19 cellular contexts compared by ENCODE assay signal in the genomic region with DNA sequence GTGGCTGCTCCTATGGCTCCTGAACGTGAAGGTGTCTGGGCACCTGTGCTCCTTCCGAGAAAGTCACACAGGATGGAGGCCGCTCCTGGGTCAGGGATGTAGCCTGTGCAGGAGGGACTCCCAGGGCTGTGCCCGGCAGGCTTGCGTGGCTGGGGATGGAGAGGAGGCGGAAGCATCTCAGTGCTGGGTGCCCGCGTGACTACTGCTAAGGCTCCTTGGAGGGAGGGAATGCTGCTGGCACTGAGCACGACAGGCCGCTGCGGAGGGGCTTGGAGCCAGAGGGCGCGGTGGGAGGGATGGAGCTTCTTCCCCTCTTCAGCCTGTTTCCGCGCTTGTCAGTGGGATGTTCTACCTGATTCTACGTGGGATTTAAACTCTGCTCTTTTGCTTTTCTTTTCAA. TPM values are rescaled to one million over a fixed set of nuclear protein-coding genes. Genes with fewer than 3 reads are reported as not detected.
DNase-seq lines count a peak whose midpoint lies in the region; ATAC-seq, FAIRE-seq and TF ChIP-seq lines count a peak whose summit lies in the region.
"Had no signal": no experiment of that assay in that cellular context is flagged by ENCODE, and none has a peak within 500 bp of the region (broad histone marks: within the 10 kb centered on the region; RNA-seq: fewer than 3 reads in every experiment).

No MANE protein-coding gene starts in this region.

- DNase-seq in activated effector memory CD4-positive, alpha-beta T cell treated with anti-CD3 and anti-CD28 coated beads, Interleukin-2, amount 50 U/mL, for 16 hours: peak; percentile 24
- DNase-seq in activated effector memory CD4-positive, alpha-beta T cell treated with Interleukin-2 at 50 U/mL for 16 hours: no peak
- peak; percentile 20 for DNase-seq in activated CD8-positive, alpha-beta memory T cell treated with anti-CD3 and anti-CD28 coated beads, Interleukin-2, amount 50 U/mL, for 48 hours
- DNase-seq in neuronal stem cell (ENCODE audit: low spot score) (no peak), urothelium cell line (ENCODE audit: low spot score) (peak; percentile 1), GM23338 (ENCODE audit: low spot score) (no peak), tibial artery (no peak)
- DNase-seq: EL, NCI-H1694 treated with DMSO at 0.1 percent for 48 hours, NCI-H2081 treated with DMSO at 0.1 percent for 48 hours, NCI-H2171 treated with DMSO at 0.1 percent for 48 hours, NCI-H524 treated with DMSO at 0.1 percent for 48 hours, NCI-H82, Peyer's patch had no signal

- H3K9me3 ChIP-seq in neuronal stem cell (replicated peaks in 1 of 2; ENCODE audit: control insufficient read depth in 2 of 2, insufficient read depth in 1 of 2, low read depth in 1 of 2, low read length in 2 of 2) (peaks cover 5 to 10% of the 10 kb centered on the region in 2 donors), tibial artery (peaks cover 0 to 19% (median 12%) of the 10 kb centered on the region in 3 donors)
- H3K9me3 ChIP-seq: Peyer's patch, SJSA1 had no signal

- H3K4me2 ChIP-seq in neuronal stem cell (ENCODE audit: insufficient read depth, low read length, poor library complexity, severe bottlenecking): no peak overlapping the region
- H3K4me2 ChIP-seq in GM23338: no peak overlapping the region

- no peak for ATAC-seq in GM23338

- H3K4me1 ChIP-seq in neuronal stem cell (ENCODE audit: control insufficient read depth in 2 of 2, insufficient read depth in 1 of 2, low read depth in 1 of 2, low read length in 2 of 2) (no peaks in the 10 kb centered on the region), GM23338 (ENCODE audit: insufficient read depth) (no peaks in the 10 kb centered on the region), tibial artery (no peaks in the 10 kb centered on the region)
- H3K4me1 ChIP-seq: Peyer's patch, SJSA1 had no signal

- no peak overlapping the region for H2AFZ ChIP-seq in neuronal stem cell (ENCODE audit: low read length)
- no peak overlapping the region for H2AFZ ChIP-seq in GM23338

- H3K79me1 ChIP-seq in neuronal stem cell (ENCODE audit: low read depth, low read length): peaks cover 3% of the 10 kb centered on the region

- H3K79me2 ChIP-seq in GM23338 (replicated peaks; ENCODE audit: insufficient read depth): peaks cover 11% of the 10 kb centered on the region

- H3K27ac ChIP-seq in neuronal stem cell (replicated peaks; ENCODE audit: low read length) (no peak overlapping the region), GM23338 (ENCODE audit: low read depth) (no peak overlapping the region), tibial artery (no peak overlapping the region)
- H3K27ac ChIP-seq: C4-2B, Peyer's patch, SJSA1 had no signal

- no peak overlapping the region for H3K4ac ChIP-seq in neuronal stem cell (ENCODE audit: low read length)

- no peak overlapping the region for H4K91ac ChIP-seq in neuronal stem cell (ENCODE audit: low read depth, low read length, poor library complexity)

- no peaks in the 10 kb centered on the region for H3K27me3 ChIP-seq in neuronal stem cell (ENCODE audit: control insufficient read depth in 3 of 3, insufficient read depth in 3 of 3, low read depth in 1 of 3, low read length in 3 of 3)
- no peaks in the 10 kb centered on the region for H3K27me3 ChIP-seq in GM23338 (ENCODE audit: insufficient read depth)
- no peaks in the 10 kb centered on the region for H3K27me3 ChIP-seq in tibial artery
- H3K27me3 ChIP-seq: Peyer's patch, SJSA1 had no signal

- H3K4me1 Mint-ChIP-seq in GM23338: no peaks in the 10 kb centered on the region
- H3K4me1 Mint-ChIP-seq: IgD-negative memory B cell had no signal

- no peaks in the 10 kb centered on the region for H3F3A ChIP-seq in GM23338 (replicated peaks; ENCODE audit: low read depth)

- H3K36me3 ChIP-seq in neuronal stem cell (replicated peaks in 1 of 2; ENCODE audit: control insufficient read depth in 2 of 2, insufficient read depth in 2 of 2, low read length in 2 of 2) (peaks cover 2% of the 10 kb centered on the region in 2 donors), GM23338 (ENCODE audit: insufficient read depth) (no peaks in the 10 kb centered on the region), tibial artery (no peaks in the 10 kb centered on the region)
- H3K36me3 ChIP-seq: Peyer's patch, SJSA1 had no signal

- peaks cover 14% of the 10 kb centered on the region for H3K9me3 Mint-ChIP-seq in GM23338

- no peak overlapping the region for H3K14ac ChIP-seq in neuronal stem cell (ENCODE audit: low read length)

- no CpG with 5 or more reads among the region's 16 CpGs for WGBS in neuronal stem cell (ENCODE audit: extremely low coverage in 2 of 2, insufficient read length in 2 of 2, insufficient replicate concordance in 1 of 2), 2 donors

- H2BK120ac ChIP-seq in neuronal stem cell (ENCODE audit: low read depth, low read length): no peak overlapping the region

- H2AK5ac ChIP-seq in neuronal stem cell (ENCODE audit: low read depth, low read length): no peak overlapping the region

- H4K8ac ChIP-seq in neuronal stem cell (ENCODE audit: low read depth, low read length): no peak overlapping the region

- H4K20me1 ChIP-seq in GM23338 (replicated peaks; ENCODE audit: insufficient read depth): no peaks in the 10 kb centered on the region

- peak overlapping the region; percentile 16 for H3K23ac ChIP-seq in neuronal stem cell (ENCODE audit: low read depth, low read length, poor library complexity)

- no peak overlapping the region for H3K4me3 Mint-ChIP-seq in GM23338
- H3K4me3 Mint-ChIP-seq: IgD-negative memory B cell had no signal

- H2BK15ac ChIP-seq in neuronal stem cell (ENCODE audit: low read length): no peak overlapping the region

- H3K9ac ChIP-seq in neuronal stem cell (ENCODE audit: low read depth, low read length, poor library complexity): no peak overlapping the region

- no peaks in the 10 kb centered on the region for H3K9me2 ChIP-seq in GM23338 (ENCODE audit: insufficient read depth)

- no peak for FAIRE-seq in urothelium cell line (lab: Jason Lieb, UNC)
- FAIRE-seq: D721Med, H54 had no signal

- H3K4me3 ChIP-seq in neuronal stem cell (ENCODE audit: low read length in 2 of 2) (no peak overlapping the region), GM23338 (no peak overlapping the region), tibial artery (no peak overlapping the region)
- H3K4me3 ChIP-seq: Peyer's patch, SJSA1 had no signal

- H2BK12ac ChIP-seq in neuronal stem cell (ENCODE audit: low read length): no peak overlapping the region

- H3K27ac Mint-ChIP-seq in GM23338: no peak overlapping the region
- H3K27ac Mint-ChIP-seq: IgD-negative memory B cell had no signal

- intact Hi-C loops in tibial artery (cut with DNase I; ENCODE audit: low total_unique reads): no loop called here

- TF ChIP-seq CTCF in GM23338 (conservative IDR thresholded peaks at IDR 0.05; ENCODE audit: low read depth in 2 of 2) (no peak), tibial artery (IDR thresholded peaks at IDR 0.05) (no peak)

- peaks cover 56% of the 10 kb centered on the region for H3K36me3 Mint-ChIP-seq in GM23338 (ENCODE audit: low read depth)

- H3K18ac ChIP-seq in neuronal stem cell (ENCODE audit: low read length): no peak overlapping the region

- H2BK5ac ChIP-seq in neuronal stem cell (ENCODE audit: low read length): no peak overlapping the region

- peaks cover 7% of the 10 kb centered on the region for H3K27me3 Mint-ChIP-seq in GM23338 (ENCODE audit: insufficient read depth, low read depth, poor library complexity)

TF ChIP-seq in GM23338, 12 proteins besides CTCF, POLR2A, EP300 and RAD21 (continues in another document):
- no peak for TF ChIP-seq ZNF114 (CRISPR knock-in tag; IDR thresholded peaks at IDR 0.05)
- TF ChIP-seq JUNB (IDR thresholded peaks at IDR 0.05; ENCODE audit: unreplicated experiment): no peak
- TF ChIP-seq CREB1 (CRISPR knock-in tag; IDR thresholded peaks at IDR 0.05; ENCODE audit: low read depth): no peak
- TF ChIP-seq, protein P1, sequence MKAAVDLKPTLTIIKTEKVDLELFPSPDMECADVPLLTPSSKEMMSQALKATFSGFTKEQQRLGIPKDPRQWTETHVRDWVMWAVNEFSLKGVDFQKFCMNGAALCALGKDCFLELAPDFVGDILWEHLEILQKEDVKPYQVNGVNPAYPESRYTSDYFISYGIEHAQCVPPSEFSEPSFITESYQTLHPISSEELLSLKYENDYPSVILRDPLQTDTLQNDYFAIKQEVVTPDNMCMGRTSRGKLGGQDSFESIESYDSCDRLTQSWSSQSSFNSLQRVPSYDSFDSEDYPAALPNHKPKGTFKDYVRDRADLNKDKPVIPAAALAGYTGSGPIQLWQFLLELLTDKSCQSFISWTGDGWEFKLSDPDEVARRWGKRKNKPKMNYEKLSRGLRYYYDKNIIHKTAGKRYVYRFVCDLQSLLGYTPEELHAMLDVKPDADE (IDR thresholded peaks at IDR 0.05): no peak
- TF ChIP-seq NANOG (IDR thresholded peaks at IDR 0.05; ENCODE audit: borderline replicate concordance): no peak
- TF ChIP-seq, protein P2, sequence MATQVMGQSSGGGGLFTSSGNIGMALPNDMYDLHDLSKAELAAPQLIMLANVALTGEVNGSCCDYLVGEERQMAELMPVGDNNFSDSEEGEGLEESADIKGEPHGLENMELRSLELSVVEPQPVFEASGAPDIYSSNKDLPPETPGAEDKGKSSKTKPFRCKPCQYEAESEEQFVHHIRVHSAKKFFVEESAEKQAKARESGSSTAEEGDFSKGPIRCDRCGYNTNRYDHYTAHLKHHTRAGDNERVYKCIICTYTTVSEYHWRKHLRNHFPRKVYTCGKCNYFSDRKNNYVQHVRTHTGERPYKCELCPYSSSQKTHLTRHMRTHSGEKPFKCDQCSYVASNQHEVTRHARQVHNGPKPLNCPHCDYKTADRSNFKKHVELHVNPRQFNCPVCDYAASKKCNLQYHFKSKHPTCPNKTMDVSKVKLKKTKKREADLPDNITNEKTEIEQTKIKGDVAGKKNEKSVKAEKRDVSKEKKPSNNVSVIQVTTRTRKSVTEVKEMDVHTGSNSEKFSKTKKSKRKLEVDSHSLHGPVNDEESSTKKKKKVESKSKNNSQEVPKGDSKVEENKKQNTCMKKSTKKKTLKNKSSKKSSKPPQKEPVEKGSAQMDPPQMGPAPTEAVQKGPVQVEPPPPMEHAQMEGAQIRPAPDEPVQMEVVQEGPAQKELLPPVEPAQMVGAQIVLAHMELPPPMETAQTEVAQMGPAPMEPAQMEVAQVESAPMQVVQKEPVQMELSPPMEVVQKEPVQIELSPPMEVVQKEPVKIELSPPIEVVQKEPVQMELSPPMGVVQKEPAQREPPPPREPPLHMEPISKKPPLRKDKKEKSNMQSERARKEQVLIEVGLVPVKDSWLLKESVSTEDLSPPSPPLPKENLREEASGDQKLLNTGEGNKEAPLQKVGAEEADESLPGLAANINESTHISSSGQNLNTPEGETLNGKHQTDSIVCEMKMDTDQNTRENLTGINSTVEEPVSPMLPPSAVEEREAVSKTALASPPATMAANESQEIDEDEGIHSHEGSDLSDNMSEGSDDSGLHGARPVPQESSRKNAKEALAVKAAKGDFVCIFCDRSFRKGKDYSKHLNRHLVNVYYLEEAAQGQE (IDR thresholded peaks at IDR 0.05; ENCODE audit: unreplicated experiment): no peak

RNA-seq across cellular contexts. Expression of gene ADCY1, which starts 35.0 kb away (rescaled TPM):
- polyA plus RNA-seq in neuronal stem cell (2013, experiment 1 of 2): 5.1 TPM
- 4.8 TPM for polyA plus RNA-seq in neuronal stem cell (2013, experiment 2 of 2)
- total RNA-seq in GM23338 (2014; rRNA removed; shearing (Covaris generic)): 14.6 and 18.7 TPM in 2 replicates
- polyA plus RNA-seq in GM23338 (2016; fragmentation: Nextera tagmentation; extraction: Ambion mirVana): 2.3 and 2.4 TPM in 2 replicates

Comparison
In these comparisons a context has a peak if more than half of its experiments do, and no peak if none do; other contexts are left out.
1. DNase-seq: peak in activated effector memory CD4-positive, alpha-beta T cell treated with anti-CD3 and anti-CD28 coated beads, Interleukin-2, amount 50 U/mL, for 16 hours (single experiment), activated CD8-positive, alpha-beta memory T cell treated with anti-CD3 and anti-CD28 coated beads, Interleukin-2, amount 50 U/mL, for 48 hours (single experiment) and urothelium cell line (single experiment); none in activated effector memory CD4-positive, alpha-beta T cell treated with Interleukin-2 at 50 U/mL for 16 hours (single experiment), neuronal stem cell (single experiment), GM23338 (single experiment) and tibial artery (0 of 2).